8 cellular contexts compared by ENCODE assay signal in genomic region chr6:79949235-79949634, GRCh38. TPM values are rescaled to one million over a fixed set of nuclear protein-coding genes. Genes with fewer than 3 reads are reported as not detected.
DNase-seq lines count a peak whose midpoint lies in the region; ATAC-seq and TF ChIP-seq lines count a peak whose summit lies in the region.

No MANE protein-coding gene starts in this region.

- ATAC-seq in HG02840 (IDR thresholded peaks at IDR 0.05; ENCODE audit: low FRiP score, unreplicated experiment) = peak; percentile 53
- ATAC-seq in GM21737 (IDR thresholded peaks at IDR 0.05; ENCODE audit: unreplicated experiment) = no peak

- DNase-seq in AG09319 (ENCODE audit: extremely low read depth, low read depth) (peak; percentile 28), NCI-H2029 treated with DMSO at 0.1 percent for 48 hours (lab: John Stamatoyannopoulos, UW) (peak; percentile 71), T-helper 22 cell (ENCODE audit: low read depth) (peak; percentile 23), myocyte (ENCODE audit: low read depth) (peak; percentile 69)
- peak; percentile 55 for DNase-seq in effector CD4-positive, alpha-beta T cell

- TF ChIP-seq CTCF in AG09319 (IDR thresholded peaks at IDR 0.05; ENCODE audit: low read depth, low read length) (peak; percentile 52), GM12874 (IDR thresholded peaks at IDR 0.05; ENCODE audit: insufficient read depth, low read depth, low read length) (peak; percentile 60)

RNA-seq across cellular contexts. Expression of gene ELOVL4, which starts 1.9 kb away (rescaled TPM):
- 1.9 and 2.2 TPM in 2 replicates for total RNA-seq in myocyte
- 1.1 TPM for polyA plus RNA-seq in myocyte (2012)

RNA-seq across cellular contexts. Expression of gene TTK, which starts 55.2 kb away (rescaled TPM):
- total RNA-seq in myocyte = 0.40 and 1.1 TPM in 2 replicates
- polyA plus RNA-seq in myocyte (2012) = 0.10 TPM
